Comparison of ENCODE assay signal across 30 cellular contexts in the genomic region with DNA sequence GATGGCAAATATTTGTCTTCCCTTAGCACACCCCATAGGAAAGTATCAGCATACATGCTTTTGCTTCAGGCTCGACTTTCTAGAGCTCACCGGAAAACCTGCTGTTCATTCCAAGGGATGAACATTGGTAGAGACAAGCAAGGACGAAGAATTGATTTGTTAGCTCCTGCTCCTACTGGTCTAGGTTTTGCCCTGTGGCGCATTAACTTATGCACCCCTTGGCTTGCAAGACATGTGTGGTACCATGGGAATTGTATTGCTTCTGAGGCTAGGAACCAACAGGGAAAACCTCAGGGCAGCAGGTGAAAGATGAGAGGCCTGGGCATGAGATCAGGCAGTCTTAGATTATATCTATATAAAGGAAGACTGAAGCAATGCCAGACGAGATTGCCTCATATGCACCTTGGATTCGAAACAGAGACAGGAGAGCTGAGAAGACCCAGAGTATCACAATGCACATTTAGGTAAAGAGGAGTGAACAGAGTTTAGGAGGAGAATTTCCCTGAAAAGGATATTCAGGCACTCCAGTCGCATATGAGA.
"Had no signal": no experiment of that assay in that cellular context is flagged by ENCODE, and none has a peak within 500 bp of the region (broad histone marks: within the 10 kb centered on the region; RNA-seq: fewer than 3 reads in every experiment).

No MANE protein-coding gene starts in this region.

- H3K36me3 ChIP-seq: brain microvascular endothelial cell, breast epithelium, cardiac muscle cell had no signal

- FAIRE-seq: astrocyte, TTC549 had no signal

- H3K4me1 ChIP-seq: body of pancreas, breast epithelium had no signal

- DNase-seq: activated B cell treated with CpG ODN at 0.5 μM for 24 hours; activated CD4-positive, alpha-beta memory T cell treated with anti-CD3 and anti-CD28 coated beads for 36 hours; activated CD4-positive, alpha-beta T cell treated with anti-CD3 and anti-CD28 coated beads for 4 hours; activated CD4-positive, alpha-beta T cell treated with anti-CD3 and anti-CD28 coated beads, Interleukin-2, amount 10 ng/mL, durations not matched to agents 24 days and 14 days; activated CD4-positive, alpha-beta T cell treated with anti-CD3 and anti-CD28 coated beads, Interleukin-2, amount 50 U/mL, for 1 hour; activated CD4-positive, alpha-beta T cell treated with anti-CD3 and anti-CD28 coated beads, Interleukin-2, amount 50 U/mL, for 4 hours; activated CD4-positive, CD25-positive, alpha-beta regulatory T cell treated with anti-CD3 and anti-CD28 coated beads, Interleukin-2, amount 50 U/mL, for 72 hours; activated CD8-positive, alpha-beta memory T cell treated with anti-CD3 and anti-CD28 coated beads, Interleukin-2, amount 50 U/mL, for 4 hours; activated CD8-positive, alpha-beta T cell treated with anti-CD3 and anti-CD28 coated beads for 36 hours; activated effector memory CD4-positive, alpha-beta T cell treated with Interleukin-2 at 50 U/mL for 16 hours; activated gamma-delta T cell; activated naive CD4-positive, alpha-beta T cell treated with anti-CD3 and anti-CD28 coated beads, Interleukin-2, amount 10 ng/mL, durations not matched to agents 7 days and 5 days; activated naive CD4-positive, alpha-beta T cell treated with Interleukin-2 at 50 U/mL for 16 hours; activated naive CD8-positive, alpha-beta T cell treated with anti-CD3 and anti-CD28 coated beads, Interleukin-2, amount 10 ng/mL, durations not matched to agents 7 days and 5 days; activated naive CD8-positive, alpha-beta T cell treated with anti-CD3 and anti-CD28 coated beads, Interleukin-2, amount 50 U/mL, for 24 hours; activated T-cell treated with anti-CD3 and anti-CD28 coated beads, Interleukin-2, amount 50 U/mL, for 24 hours; activated T-cell treated with anti-CD3 and anti-CD28 coated beads, Interleukin-2, amount 50 U/mL, for 48 hours; aorta; body of pancreas; brain microvascular endothelial cell; caudate nucleus; cerebellar nuclear complex; T-helper 1 cell; T-helper 2 cell; T-helper 9 cell had no signal

- H3K27ac ChIP-seq: body of pancreas, brain microvascular endothelial cell, breast epithelium, cardiac muscle cell, VCaP had no signal

- H3K4me3 ChIP-seq: body of pancreas, breast epithelium, cardiac muscle cell had no signal

- ATAC-seq: activated CD8-positive, alpha-beta T cell treated with anti-CD3 and anti-CD28 coated beads for 36 hours; activated naive CD8-positive, alpha-beta T cell treated with anti-CD3 and anti-CD28 coated beads, Interleukin-2, amount 50 U/mL, for 24 hours; body of pancreas had no signal

- H3K27me3 ChIP-seq: body of pancreas, brain microvascular endothelial cell, breast epithelium, cardiac muscle cell had no signal
